18 cellular contexts compared by ENCODE assay signal in the genomic region with DNA sequence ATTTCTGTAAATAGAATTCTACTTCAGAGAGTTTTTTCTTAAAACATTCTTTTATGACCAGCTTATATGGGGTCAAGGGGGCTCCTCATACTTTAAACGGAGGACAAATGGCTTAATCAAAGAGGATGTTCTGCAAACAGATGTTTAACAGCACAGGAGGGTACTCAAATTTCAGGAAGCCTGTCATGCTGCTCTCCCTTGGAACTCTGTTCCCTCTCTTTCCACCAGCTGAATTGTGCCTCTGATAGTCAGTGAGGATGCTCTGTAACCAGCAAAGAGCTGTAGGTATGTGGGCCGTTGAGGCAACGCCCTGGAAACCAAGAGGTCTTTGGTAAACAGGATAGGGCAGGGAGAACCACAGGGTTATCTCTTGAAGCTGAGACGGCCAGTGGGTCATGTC.
DNase-seq lines count a peak whose midpoint lies in the region; ATAC-seq and TF ChIP-seq lines count a peak whose summit lies in the region.
"Had no signal": no experiment of that assay in that cellular context is flagged by ENCODE, and none has a peak within 500 bp of the region (broad histone marks: within the 10 kb centered on the region; RNA-seq: fewer than 3 reads in every experiment).

No MANE protein-coding gene starts in this region.

- no peak overlapping the region for H4K8ac ChIP-seq in mesendoderm (ENCODE audit: low read depth, low read length)

- no peak overlapping the region for H2AK5ac ChIP-seq in mesendoderm (ENCODE audit: low read length)

- no peaks in the 10 kb centered on the region for H3K36me3 ChIP-seq in mesendoderm (ENCODE audit: control insufficient read depth, insufficient read depth, low read length)
- H3K36me3 ChIP-seq: BE2C, HAP-1 had no signal

- H3K23ac ChIP-seq in mesendoderm (ENCODE audit: low read length): no peak overlapping the region

- H3K4ac ChIP-seq in mesendoderm (ENCODE audit: low read depth, low read length): no peak overlapping the region

- H3K27ac ChIP-seq in mesendoderm (ENCODE audit: low read depth, low read length): no peak overlapping the region

- H3K4me2 ChIP-seq in mesendoderm (ENCODE audit: low read length): no peak overlapping the region

- H2BK120ac ChIP-seq in mesendoderm (ENCODE audit: low read depth, low read length): no peak overlapping the region

- no peaks in the 10 kb centered on the region for H3K27me3 ChIP-seq in mesendoderm (ENCODE audit: insufficient read depth, low read length, poor library complexity)
- H3K27me3 ChIP-seq: BE2C had no signal

- no peak overlapping the region for H3K18ac ChIP-seq in mesendoderm (ENCODE audit: low read length)

- no peak for ATAC-seq in GM21360 (IDR thresholded peaks at IDR 0.05; ENCODE audit: unreplicated experiment)
- ATAC-seq: Right ventricle myocardium inferior had no signal

- no peak overlapping the region for H3K56ac ChIP-seq in mesendoderm (ENCODE audit: low read length)

- no peak for TF ChIP-seq CTCF in GM10266 (IDR thresholded peaks at IDR 0.05; ENCODE audit: control insufficient read depth, insufficient read depth, low read depth, missing control alignments)

- no peaks in the 10 kb centered on the region for H3K79me2 ChIP-seq in mesendoderm (ENCODE audit: control insufficient read depth, insufficient read depth, low read length)

- H4K5ac ChIP-seq in mesendoderm (ENCODE audit: low read length): no peak overlapping the region

- H3K9ac ChIP-seq in mesendoderm (ENCODE audit: low read length): no peak overlapping the region

- H3K79me1 ChIP-seq in mesendoderm (ENCODE audit: low read length): no peaks in the 10 kb centered on the region

- no peaks in the 10 kb centered on the region for H3K4me1 ChIP-seq in mesendoderm (ENCODE audit: control insufficient read depth, low read depth, low read length)
- H3K4me1 ChIP-seq: BE2C, HAP-1 had no signal

- no peak overlapping the region for H2BK5ac ChIP-seq in mesendoderm (ENCODE audit: low read length)

- H2BK15ac ChIP-seq in mesendoderm (replicated peaks; ENCODE audit: low read depth): no peak overlapping the region

- H3K4me3 ChIP-seq in mesendoderm (ENCODE audit: low read length): no peak overlapping the region
- H3K4me3 ChIP-seq: HAP-1 had no signal

- WGBS in mesendoderm (ENCODE audit: extremely low coverage, insufficient coverage, low lambda C conversion rate): no CpG with 5 or more reads among the region's 4 CpGs

- DNase-seq in NCI-H1092 treated with DMSO at 0.1 percent for 48 hours (lab: John Stamatoyannopoulos, UW) (peak; percentile 71), NCI-H1092 (lab: John Stamatoyannopoulos, UW) (no peak), NCI-H2029 (lab: John Stamatoyannopoulos, UW) (peak; percentile 61), NCI-H69 (lab: John Stamatoyannopoulos, UW) (peak; percentile 97), mesendoderm (peak; percentile 31), GM10266 (ENCODE audit: extremely low spot score) (no peak), NOMO-1 (lab: John Stamatoyannopoulos, UW; ENCODE audit: unreplicated experiment in 2 of 2) (no peak)
- DNase-seq: BE2C; Calu3; CD4-positive, alpha-beta memory T cell; Karpas-422; NCI-H1436 treated with DMSO at 0.1 percent for 48 hours; NCI-H2107; NCI-H446 treated with DMSO at 0.1 percent for 48 hours; T-helper 2 cell had no signal

Comparison
In these comparisons a context has a peak if more than half of its experiments do, and no peak if none do; other contexts are left out.
1. DNase-seq: peak in NCI-H1092 treated with DMSO at 0.1 percent for 48 hours (single experiment), NCI-H2029 (single experiment), NCI-H69 (single experiment) and mesendoderm (single experiment); none in NCI-H1092 (single experiment), GM10266 (single experiment) and NOMO-1 (0 of 2).